ENCODE assay signal across 1 cellular context in genomic region chr5:61408476-61409168, GRCh38.
A peak's percentile ranks its signal among the peaks of the same experiment; 100 is the strongest.
TF ChIP-seq lines count a peak whose summit lies in the region.

No MANE protein-coding gene starts in this region.

TF ChIP-seq in Ishikawa, 13 proteins besides CTCF, POLR2A, EP300 and RAD21 (continued from another document):
- TF ChIP-seq REST (IDR thresholded peaks at IDR 0.05; ENCODE audit: low read depth) (no peak), MAX (IDR thresholded peaks at IDR 0.05) (peak; percentile 49), TEAD4 (IDR thresholded peaks at IDR 0.05) (peak; percentile 97)
TF ChIP-seq in Ishikawa: peak in this region for 9.
